ENCODE assay signal across 14 cellular contexts in genomic region chr3:142863965-142864924, GRCh38. TPM values are rescaled to one million over a fixed set of nuclear protein-coding genes. Genes with fewer than 3 reads are reported as not detected.
DNase-seq lines count a peak whose midpoint lies in the region; ATAC-seq and TF ChIP-seq lines count a peak whose summit lies in the region.
"Had no signal": no experiment of that assay in that cellular context is flagged by ENCODE, and none has a peak within 500 bp of the region (broad histone marks: within the 10 kb centered on the region; RNA-seq: fewer than 3 reads in every experiment).

No MANE protein-coding gene starts in this region.

- peak overlapping the region; percentile 49 for H3K9ac ChIP-seq in mesenchymal stem cell (ENCODE audit: low read length)

- H3K27ac Mint-ChIP-seq in T-helper 17 cell = peak overlapping the region; percentile 56
- H3K27ac Mint-ChIP-seq: nephron had no signal

- no peak overlapping the region for H3K4me3 Mint-ChIP-seq in T-helper 17 cell
- H3K4me3 Mint-ChIP-seq: nephron had no signal

- TF ChIP-seq CTCF in transverse colon (IDR thresholded peaks at IDR 0.05) = no peak
- TF ChIP-seq CTCF in lower leg skin (IDR thresholded peaks at IDR 0.05) = no peak

- no peak overlapping the region for H4K91ac ChIP-seq in mesenchymal stem cell (ENCODE audit: low read length)

- in situ Hi-C loops in transverse colon (cut with MboI; ENCODE audit: low pct_ligation_motif_present in 1 of 4, low pct_unique_long_range_greater_than_20kb in 1 of 4, low sequenced_read_pairs in 3 of 4) = no loop called here

- H3K27me3 Mint-ChIP-seq in T-helper 17 cell = peaks cover 47% of the 10 kb centered on the region

- H3K4me1 Mint-ChIP-seq in T-helper 17 cell = peaks cover 8% of the 10 kb centered on the region
- H3K4me1 Mint-ChIP-seq: nephron had no signal

- DNase-seq in NCI-H146 (lab: John Stamatoyannopoulos, UW) = peak; percentile 16
- DNase-seq in NCI-H146 treated with DMSO at 0.1 percent for 48 hours (lab: John Stamatoyannopoulos, UW; ENCODE audit: unreplicated experiment) = no peak
- peak; percentile 48 for DNase-seq in NCI-H2171 (lab: John Stamatoyannopoulos, UW)
- DNase-seq in T-helper 17 cell = no peak
- DNase-seq in mesenchymal stem cell = no peak
- no peak for DNase-seq in transverse colon
- DNase-seq in lower leg skin (ENCODE audit: low spot score in 2 of 2) = no peak
- DNase-seq: 8988T, cortex of kidney, NCI-H2029, sigmoid colon had no signal

- intact Hi-C loops in transverse colon (cut with DNase I; ENCODE audit: low total_unique reads) (no loop called here), lower leg skin (cut with DNase I; ENCODE audit: low total_unique reads) (no loop called here)

- no peak overlapping the region for H3K23ac ChIP-seq in mesenchymal stem cell (ENCODE audit: low read length in 2 of 2)

- no peak for TF ChIP-seq POLR2A in transverse colon (IDR thresholded peaks at IDR 0.05)
- TF ChIP-seq POLR2A in lower leg skin (IDR thresholded peaks at IDR 0.05) = no peak

- H3K79me1 ChIP-seq in mesenchymal stem cell (replicated peaks; ENCODE audit: low read length, poor library complexity, severe bottlenecking) = no peaks in the 10 kb centered on the region

- H3K27me3 ChIP-seq in mesenchymal stem cell (ENCODE audit: control insufficient read depth in 1 of 2, insufficient read depth in 1 of 2, low read length in 2 of 2) (no peaks in the 10 kb centered on the region), transverse colon (peaks cover 7% of the 10 kb centered on the region)
- H3K27me3 ChIP-seq: sigmoid colon had no signal

- no peak overlapping the region for H3K4ac ChIP-seq in mesenchymal stem cell (ENCODE audit: low read depth in 1 of 2, low read length in 2 of 2)

- no peak overlapping the region for H3K4me2 ChIP-seq in mesenchymal stem cell (ENCODE audit: low read length, poor library complexity, severe bottlenecking)

- no peak overlapping the region for H2BK120ac ChIP-seq in mesenchymal stem cell (ENCODE audit: low read depth, low read length)

- H3K36me3 Mint-ChIP-seq in T-helper 17 cell (ENCODE audit: low read depth) = peaks cover 10% of the 10 kb centered on the region

- H3K36me3 ChIP-seq in mesenchymal stem cell (ENCODE audit: control insufficient read depth in 1 of 2, insufficient read depth in 2 of 2, low read depth in 1 of 2, low read length in 2 of 2) = no peaks in the 10 kb centered on the region
- no peaks in the 10 kb centered on the region for H3K36me3 ChIP-seq in transverse colon
- H3K36me3 ChIP-seq: sigmoid colon, thoracic aorta had no signal

- H3K9me3 ChIP-seq in T-helper 17 cell (ENCODE audit: control insufficient read depth, low read length, poor library complexity, severe bottlenecking) (no peaks in the 10 kb centered on the region), mesenchymal stem cell (ENCODE audit: control insufficient read depth, low read length) (no peaks in the 10 kb centered on the region), transverse colon (no peaks in the 10 kb centered on the region)
- H3K9me3 ChIP-seq: sigmoid colon, thoracic aorta had no signal

- 75% methylated on average over 4 of the region's 8 CpGs for WGBS in mesenchymal stem cell
- WGBS in transverse colon (ENCODE audit: low coverage in 1 of 2), 2 donors = 52 to 58% methylated on average over 7 to 8 of the region's 8 CpGs
- WGBS in lower leg skin, 2 donors = 39 to 51% methylated on average over 8 of the region's 8 CpGs

- H3K18ac ChIP-seq in mesenchymal stem cell (ENCODE audit: low read depth in 1 of 2, low read length in 2 of 2) = no peak overlapping the region

- H2AK5ac ChIP-seq in mesenchymal stem cell (ENCODE audit: low read length, severe bottlenecking) = no peak overlapping the region

- peak overlapping the region; percentile 15 for H2BK5ac ChIP-seq in mesenchymal stem cell (ENCODE audit: low read depth, low read length, poor library complexity, severe bottlenecking)

- H3K27ac ChIP-seq in mesenchymal stem cell (ENCODE audit: low read length, poor library complexity, severe bottlenecking) (peak overlapping the region; percentile 33), transverse colon (no peak overlapping the region)
- H3K27ac ChIP-seq: sigmoid colon, thoracic aorta had no signal

- H2AFZ ChIP-seq in mesenchymal stem cell (ENCODE audit: low read depth, low read length) = no peak overlapping the region

- H3K4me3 ChIP-seq in mesenchymal stem cell (ENCODE audit: insufficient read depth in 1 of 2, low read depth in 1 of 2, low read length in 2 of 2) (no peak overlapping the region), transverse colon (no peak overlapping the region), lower leg skin (ENCODE audit: low read depth, poor library complexity, severe bottlenecking) (no peak overlapping the region)
- H3K4me3 ChIP-seq: sigmoid colon, thoracic aorta had no signal

- H2BK15ac ChIP-seq in mesenchymal stem cell (ENCODE audit: low read depth, poor library complexity, severe bottlenecking) = no peak overlapping the region

- no peak overlapping the region for H2BK12ac ChIP-seq in mesenchymal stem cell (ENCODE audit: low read length in 2 of 2)

- H3K4me1 ChIP-seq in mesenchymal stem cell (ENCODE audit: control insufficient read depth, insufficient read depth, low read depth, low read length) (peaks cover 3% of the 10 kb centered on the region), transverse colon (peaks cover 0 to 5% (median 0%) of the 10 kb centered on the region in 4 donors)
- H3K4me1 ChIP-seq: sigmoid colon had no signal

- ATAC-seq in T-helper 17 cell (no peak), HG03432 (IDR thresholded peaks at IDR 0.05; ENCODE audit: unreplicated experiment) (no peak)

- no peak overlapping the region for H3K14ac ChIP-seq in mesenchymal stem cell (ENCODE audit: low read length in 2 of 2)

- H4K8ac ChIP-seq in mesenchymal stem cell (ENCODE audit: low read length) = no peak overlapping the region

- no peak for TF ChIP-seq EP300 in transverse colon (IDR thresholded peaks at IDR 0.05; ENCODE audit: low read depth)

RNA-seq across cellular contexts. Expression of gene PCOLCE2, which starts 24.6 kb away (rescaled TPM):
- total RNA-seq in T-helper 17 cell = not detected
- polyA plus RNA-seq in mesenchymal stem cell (2013, experiment 1 of 2) = 0.04 TPM
- 0.07 TPM for polyA plus RNA-seq in mesenchymal stem cell (2013, experiment 2 of 2)
- total RNA-seq in transverse colon = 1 to 10 TPM in 3 of 4 donors, not detected in 1; 5.2 to 9.1 (median 6.0) TPM
- 10 to 100 TPM; 10.4 to 17.1 (median 12.8) TPM for total RNA-seq in lower leg skin

Comparison
In these comparisons a context has a peak if more than half of its experiments do, and no peak if none do; other contexts are left out.
1. DNase-seq: peak in NCI-H146 (single experiment) and NCI-H2171 (single experiment); none in NCI-H146 treated with DMSO at 0.1 percent for 48 hours (single experiment), T-helper 17 cell (0 of 3), mesenchymal stem cell (single experiment), transverse colon (single experiment) and lower leg skin (0 of 2).